Comparison of ENCODE assay signal across 1 cellular context in the genomic region with DNA sequence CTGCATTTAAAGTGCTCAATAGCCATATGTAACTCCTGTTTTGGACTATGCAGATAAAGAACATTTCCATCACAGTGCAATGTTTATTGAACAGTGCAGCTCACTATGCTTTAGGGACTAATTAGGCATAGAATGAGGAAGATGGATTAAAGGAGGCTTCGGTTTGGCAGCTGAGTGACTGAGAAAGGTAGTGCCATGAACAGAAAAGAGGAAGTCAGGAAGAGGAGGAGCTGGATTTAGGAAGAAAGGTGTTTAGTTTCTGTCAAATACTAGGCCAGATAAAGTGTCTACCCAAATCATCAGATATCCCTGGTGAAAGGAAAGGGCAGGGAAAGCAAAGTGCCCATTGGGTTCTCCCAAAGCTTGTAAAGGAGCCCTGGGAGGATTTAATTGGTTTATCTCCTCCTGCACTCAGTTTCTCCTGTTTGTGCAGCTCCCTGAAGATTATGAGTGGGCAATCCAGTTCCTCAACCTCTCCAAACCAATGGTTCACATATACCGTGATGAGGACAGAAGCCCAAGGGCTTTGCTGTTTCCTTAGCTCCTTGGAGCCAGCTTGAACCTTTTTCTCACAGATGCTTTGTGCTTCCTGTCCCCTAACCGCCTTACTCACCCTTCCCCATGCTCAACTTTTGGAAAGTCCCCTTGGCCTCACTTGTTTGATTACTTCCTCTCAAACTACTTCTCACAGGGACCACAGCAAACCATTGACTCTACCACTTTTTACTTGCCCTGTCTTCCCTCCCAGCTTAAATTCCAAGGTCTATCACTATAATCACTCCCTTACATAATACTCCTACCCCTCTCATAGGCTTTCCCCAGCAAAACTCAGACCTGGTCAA.
TF ChIP-seq lines count a peak whose summit lies in the region.

No MANE protein-coding gene starts in this region.

TF ChIP-seq in SK-N-SH, 30 proteins besides CTCF, POLR2A, EP300 and RAD21:
- TF ChIP-seq, protein P1, sequence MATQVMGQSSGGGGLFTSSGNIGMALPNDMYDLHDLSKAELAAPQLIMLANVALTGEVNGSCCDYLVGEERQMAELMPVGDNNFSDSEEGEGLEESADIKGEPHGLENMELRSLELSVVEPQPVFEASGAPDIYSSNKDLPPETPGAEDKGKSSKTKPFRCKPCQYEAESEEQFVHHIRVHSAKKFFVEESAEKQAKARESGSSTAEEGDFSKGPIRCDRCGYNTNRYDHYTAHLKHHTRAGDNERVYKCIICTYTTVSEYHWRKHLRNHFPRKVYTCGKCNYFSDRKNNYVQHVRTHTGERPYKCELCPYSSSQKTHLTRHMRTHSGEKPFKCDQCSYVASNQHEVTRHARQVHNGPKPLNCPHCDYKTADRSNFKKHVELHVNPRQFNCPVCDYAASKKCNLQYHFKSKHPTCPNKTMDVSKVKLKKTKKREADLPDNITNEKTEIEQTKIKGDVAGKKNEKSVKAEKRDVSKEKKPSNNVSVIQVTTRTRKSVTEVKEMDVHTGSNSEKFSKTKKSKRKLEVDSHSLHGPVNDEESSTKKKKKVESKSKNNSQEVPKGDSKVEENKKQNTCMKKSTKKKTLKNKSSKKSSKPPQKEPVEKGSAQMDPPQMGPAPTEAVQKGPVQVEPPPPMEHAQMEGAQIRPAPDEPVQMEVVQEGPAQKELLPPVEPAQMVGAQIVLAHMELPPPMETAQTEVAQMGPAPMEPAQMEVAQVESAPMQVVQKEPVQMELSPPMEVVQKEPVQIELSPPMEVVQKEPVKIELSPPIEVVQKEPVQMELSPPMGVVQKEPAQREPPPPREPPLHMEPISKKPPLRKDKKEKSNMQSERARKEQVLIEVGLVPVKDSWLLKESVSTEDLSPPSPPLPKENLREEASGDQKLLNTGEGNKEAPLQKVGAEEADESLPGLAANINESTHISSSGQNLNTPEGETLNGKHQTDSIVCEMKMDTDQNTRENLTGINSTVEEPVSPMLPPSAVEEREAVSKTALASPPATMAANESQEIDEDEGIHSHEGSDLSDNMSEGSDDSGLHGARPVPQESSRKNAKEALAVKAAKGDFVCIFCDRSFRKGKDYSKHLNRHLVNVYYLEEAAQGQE (IDR thresholded peaks at IDR 0.05; ENCODE audit: low read depth, low read length), result no peak
- TF ChIP-seq POLR2AphosphoS5 (IDR thresholded peaks at IDR 0.05; ENCODE audit: low read depth, low read length), result no peak
TF ChIP-seq in SK-N-SH: peak in this region for 0.
